Comparison of ENCODE assay signal across 10 cellular contexts in the genomic region with DNA sequence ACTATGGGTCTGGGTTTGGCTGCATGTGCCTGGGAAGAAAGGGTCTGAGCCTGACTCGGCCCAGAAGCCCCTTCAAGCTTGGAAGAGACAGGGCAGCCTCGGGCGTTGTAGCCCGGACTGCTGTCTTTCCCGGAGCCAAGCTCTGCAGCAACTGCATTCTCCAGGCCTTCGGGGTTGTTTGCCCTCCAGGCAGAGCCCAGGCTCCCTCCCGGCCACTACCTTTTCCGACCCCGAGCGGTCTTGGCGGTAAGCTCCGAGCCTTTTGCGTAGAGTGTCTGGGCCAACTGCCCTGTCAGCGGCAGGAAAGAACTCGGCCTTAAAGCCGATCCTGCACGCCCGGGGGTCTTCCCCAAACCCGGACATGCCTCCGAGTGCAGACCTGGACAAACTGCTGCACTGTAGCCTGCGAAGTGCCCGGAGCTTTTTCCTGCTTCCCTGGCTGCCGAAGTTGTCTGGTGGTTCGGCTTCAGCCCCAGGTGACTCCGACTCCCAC. TPM values are rescaled to one million over a fixed set of nuclear protein-coding genes. Genes with fewer than 3 reads are reported as not detected.
DNase-seq lines count a peak whose midpoint lies in the region; ATAC-seq lines count a peak whose summit lies in the region.
"Had no signal": no experiment of that assay in that cellular context is flagged by ENCODE, and none has a peak within 500 bp of the region (broad histone marks: within the 10 kb centered on the region; RNA-seq: fewer than 3 reads in every experiment).

No MANE protein-coding gene starts in this region.

- H3K27ac Mint-ChIP-seq in activated naive CD8-positive, alpha-beta T cell treated with anti-CD3 and anti-CD28 coated beads for 36 hours = no peak overlapping the region
- H3K27ac Mint-ChIP-seq in naive B cell = peak overlapping the region in 5 of 6 donors; percentile 76 to 95 (median 88)

- H3K4me3 Mint-ChIP-seq in activated naive CD8-positive, alpha-beta T cell treated with anti-CD3 and anti-CD28 coated beads for 36 hours = peak overlapping the region; percentile 4
- H3K4me3 Mint-ChIP-seq in naive B cell = peak overlapping the region; percentile 75 to 89 (median 83)

- no peak for ATAC-seq in naive B cell (ENCODE audit: low read depth in 2 of 2)
- ATAC-seq in GM18868 (IDR thresholded peaks at IDR 0.05; ENCODE audit: unreplicated experiment) = no peak

- H3K9me3 Mint-ChIP-seq in activated naive CD8-positive, alpha-beta T cell treated with anti-CD3 and anti-CD28 coated beads for 36 hours = no peaks in the 10 kb centered on the region
- H3K9me3 Mint-ChIP-seq in naive B cell = peaks cover 0 to 18% (median 8%) of the 10 kb centered on the region in 7 donors

- H3K27me3 ChIP-seq in H7 (ENCODE audit: control insufficient read depth, insufficient read depth, low read length) = peaks cover 97% of the 10 kb centered on the region

- peaks cover 90% of the 10 kb centered on the region for H3K27me3 Mint-ChIP-seq in activated naive CD8-positive, alpha-beta T cell treated with anti-CD3 and anti-CD28 coated beads for 36 hours
- H3K27me3 Mint-ChIP-seq in naive B cell = peaks cover 49 to 83% (median 72%) of the 10 kb centered on the region in 3 donors

- H3K4me1 Mint-ChIP-seq in activated naive CD8-positive, alpha-beta T cell treated with anti-CD3 and anti-CD28 coated beads for 36 hours = peaks cover 52% of the 10 kb centered on the region
- peaks cover 53 to 65% (median 60%) of the 10 kb centered on the region in 3 donors for H3K4me1 Mint-ChIP-seq in naive B cell

- H3K36me3 ChIP-seq in H7 (replicated peaks; ENCODE audit: control insufficient read depth, insufficient read depth, low read length) = no peaks in the 10 kb centered on the region
- H3K36me3 ChIP-seq: pancreas had no signal

- H3K4me3 ChIP-seq in H7 (ENCODE audit: insufficient read depth, low read depth, low read length) = peak overlapping the region; percentile 70

- no peaks in the 10 kb centered on the region for H3K36me3 Mint-ChIP-seq in activated naive CD8-positive, alpha-beta T cell treated with anti-CD3 and anti-CD28 coated beads for 36 hours
- H3K36me3 Mint-ChIP-seq in naive B cell = no peaks in the 10 kb centered on the region

- DNase-seq in DMS79 treated with DMSO at 0.1 percent for 48 hours (lab: John Stamatoyannopoulos, UW) (peak; percentile 58), DMS79 (lab: John Stamatoyannopoulos, UW) (no peak), H7 (no peak), naive B cell (no peak), NCI-H146 treated with DMSO at 0.1 percent for 48 hours (lab: John Stamatoyannopoulos, UW; ENCODE audit: unreplicated experiment) (no peak)
- DNase-seq in activated naive CD8-positive, alpha-beta T cell treated with anti-CD3 and anti-CD28 coated beads for 36 hours = no peak
- DNase-seq in stimulated activated CD4-positive, alpha-beta T cell treated with anti-CD3 and anti-CD28 coated beads, Interleukin-4, amount 100 ng/mL, for 24 hours = no peak

RNA-seq across cellular contexts. Expression of gene LHX1, which starts 1.3 kb away (rescaled TPM):
- total RNA-seq in H7 (2014; rRNA removed; shearing (Covaris generic)) = 14.2 and 23.1 TPM in 2 replicates
- under 1 TPM in 1 of 2 experiments, not detected in 1; 0.30 TPM for total RNA-seq in activated naive CD8-positive, alpha-beta T cell treated with anti-CD3 and anti-CD28 coated beads for 36 hours
- not detected for polyA plus RNA-seq in naive B cell (ENCODE audit: low read depth in 6 of 6)
- total RNA-seq: pancreas, ureter had no signal

RNA-seq across cellular contexts. Expression of gene AATF, which starts 10.1 kb away (rescaled TPM):
- total RNA-seq in H7 (2014; rRNA removed; shearing (Covaris generic)) = 65.4 and 74.7 TPM in 2 replicates
- 100 to 1,000 TPM; 116 to 117 TPM for total RNA-seq in activated naive CD8-positive, alpha-beta T cell treated with anti-CD3 and anti-CD28 coated beads for 36 hours
- polyA plus RNA-seq in naive B cell (ENCODE audit: low read depth in 6 of 6) = 10 to 100 TPM; 63.8 to 96.7 (median 73.2) TPM

Comparison
In these comparisons a context has a peak if more than half of its experiments do, and no peak if none do; other contexts are left out.
1. RNA of gene LHX1, which starts 1.3 kb away (total RNA-seq): 14.2 to 23.1 TPM in H7; 0.30 TPM in activated naive CD8-positive, alpha-beta T cell treated with anti-CD3 and anti-CD28 coated beads for 36 hours; every median in the first group is over 10 times any median in the second.